ENCODE assay signal across 1 cellular context in genomic region chr16:19861811-19862327, GRCh38.
TF ChIP-seq lines count a peak whose summit lies in the region.

No MANE protein-coding gene starts in this region.

TF ChIP-seq in GM23338, 12 proteins besides CTCF, POLR2A, EP300 and RAD21 (continued from another document):
- TF ChIP-seq JUNB (IDR thresholded peaks at IDR 0.05; ENCODE audit: unreplicated experiment) = no peak
